In genomic region chrX:150478496-150479492, GRCh38 we compare ENCODE assay signal across 9 cellular contexts.
DNase-seq lines count a peak whose midpoint lies in the region; ATAC-seq lines count a peak whose summit lies in the region.
"Had no signal": no experiment of that assay in that cellular context is flagged by ENCODE, and none has a peak within 500 bp of the region (broad histone marks: within the 10 kb centered on the region; RNA-seq: fewer than 3 reads in every experiment).

No MANE protein-coding gene starts in this region.

- CTCF ChIA-PET in activated naive CD4-positive, alpha-beta T cell treated with anti-CD3 and anti-CD28 coated beads, Interleukin-2, amount 10 ng/mL, durations not matched to agents 7 days and 5 days (lab: Charles Lee): interaction anchor here (1.0 kb wide), 2 partner anchors 29 to 114 kb away, joined by 3 to 4 read pairs; no protein-coding TSS in a partner anchor

- peaks cover 17% of the 10 kb centered on the region for H3K36me3 Mint-ChIP-seq in activated naive CD4-positive, alpha-beta T cell treated with anti-CD3 and anti-CD28 coated beads, Interleukin-2, amount 10 ng/mL, durations not matched to agents 7 days and 5 days

- no peaks in the 10 kb centered on the region for H3K9me3 Mint-ChIP-seq in activated naive CD4-positive, alpha-beta T cell treated with anti-CD3 and anti-CD28 coated beads, Interleukin-2, amount 10 ng/mL, durations not matched to agents 7 days and 5 days
- no peaks in the 10 kb centered on the region for H3K9me3 Mint-ChIP-seq in stimulated activated naive CD8-positive, alpha-beta T cell treated with anti-CD3 and anti-CD28 coated beads, Interleukin-15, amount 100 ng/mL, for 72 hours

- peak; percentile 48 for DNase-seq in activated naive CD4-positive, alpha-beta T cell treated with Interleukin-2 at 50 U/mL for 16 hours
- no peak for DNase-seq in activated naive CD4-positive, alpha-beta T cell (lab: John Stamatoyannopoulos, UW)
- peak; percentile 44 for DNase-seq in activated naive CD4-positive, alpha-beta T cell treated with anti-CD3 and anti-CD28 coated beads, Interleukin-2, amount 10 ng/mL, durations not matched to agents 7 days and 5 days
- peak in 1 of 2 donors; percentile 60 for DNase-seq in stimulated activated naive CD8-positive, alpha-beta T cell treated with anti-CD3 and anti-CD28 coated beads, Interleukin-15, amount 100 ng/mL, for 72 hours
- no peak for DNase-seq in nucleus accumbens (lab: John Stamatoyannopoulos, UW)
- DNase-seq in NCI-H1417 treated with DMSO at 0.1 percent for 48 hours (lab: John Stamatoyannopoulos, UW): no peak
- no peak for DNase-seq in SW480 (ENCODE audit: low spot score)

- H3K4me3 Mint-ChIP-seq in activated naive CD4-positive, alpha-beta T cell treated with anti-CD3 and anti-CD28 coated beads, Interleukin-2, amount 10 ng/mL, durations not matched to agents 7 days and 5 days: peak overlapping the region; percentile 34
- H3K4me3 Mint-ChIP-seq in stimulated activated naive CD8-positive, alpha-beta T cell treated with anti-CD3 and anti-CD28 coated beads, Interleukin-15, amount 100 ng/mL, for 72 hours: peak overlapping the region; percentile 37 to 62

- peak; percentile 51 for ATAC-seq in HG03378 (IDR thresholded peaks at IDR 0.05; ENCODE audit: unreplicated experiment)
- peak; percentile 85 for ATAC-seq in stimulated activated naive CD8-positive, alpha-beta T cell treated with anti-CD3 and anti-CD28 coated beads, Interleukin-15, amount 100 ng/mL, for 72 hours
- ATAC-seq: sciatic nerve had no signal

- no peaks in the 10 kb centered on the region for H3K27me3 Mint-ChIP-seq in activated naive CD4-positive, alpha-beta T cell treated with anti-CD3 and anti-CD28 coated beads, Interleukin-2, amount 10 ng/mL, durations not matched to agents 7 days and 5 days
- H3K27me3 Mint-ChIP-seq in stimulated activated naive CD8-positive, alpha-beta T cell treated with anti-CD3 and anti-CD28 coated beads, Interleukin-15, amount 100 ng/mL, for 72 hours: no peaks in the 10 kb centered on the region

- H3K4me1 Mint-ChIP-seq in activated naive CD4-positive, alpha-beta T cell treated with anti-CD3 and anti-CD28 coated beads, Interleukin-2, amount 10 ng/mL, durations not matched to agents 7 days and 5 days: peaks cover 74% of the 10 kb centered on the region
- peaks cover 70% of the 10 kb centered on the region for H3K4me1 Mint-ChIP-seq in stimulated activated naive CD8-positive, alpha-beta T cell treated with anti-CD3 and anti-CD28 coated beads, Interleukin-15, amount 100 ng/mL, for 72 hours

- H3K27ac Mint-ChIP-seq in activated naive CD4-positive, alpha-beta T cell treated with anti-CD3 and anti-CD28 coated beads, Interleukin-2, amount 10 ng/mL, durations not matched to agents 7 days and 5 days: peak overlapping the region; percentile 90
- H3K27ac Mint-ChIP-seq in stimulated activated naive CD8-positive, alpha-beta T cell treated with anti-CD3 and anti-CD28 coated beads, Interleukin-15, amount 100 ng/mL, for 72 hours: peak overlapping the region in 1 of 2 donors; percentile 81

Comparison
In these comparisons a context has a peak if more than half of its experiments do, and no peak if none do; other contexts are left out.
1. DNase-seq: peak in activated naive CD4-positive, alpha-beta T cell treated with Interleukin-2 at 50 U/mL for 16 hours (single experiment) and activated naive CD4-positive, alpha-beta T cell treated with anti-CD3 and anti-CD28 coated beads, Interleukin-2, amount 10 ng/mL, durations not matched to agents 7 days and 5 days (single experiment); none in activated naive CD4-positive, alpha-beta T cell (0 of 4), nucleus accumbens (0 of 56), NCI-H1417 treated with DMSO at 0.1 percent for 48 hours (single experiment) and SW480 (single experiment).